10 cellular contexts compared by ENCODE assay signal in genomic region chr7:28684729-28685211, GRCh38.
A peak's percentile ranks its signal among the peaks of the same experiment; 100 is the strongest.
DNase-seq lines count a peak whose midpoint lies in the region; ATAC-seq and TF ChIP-seq lines count a peak whose summit lies in the region.
"Had no signal": no experiment of that assay in that cellular context is flagged by ENCODE, and none has a peak within 500 bp of the region (broad histone marks: within the 10 kb centered on the region; RNA-seq: fewer than 3 reads in every experiment).

No MANE protein-coding gene starts in this region.

- DNase-seq in NOMO-1 treated with DMSO at 0.1 percent for 48 hours (lab: John Stamatoyannopoulos, UW; ENCODE audit: unreplicated experiment) = peak; percentile 82
- DNase-seq in fibroblast of lung (ENCODE audit: low read depth in 2 of 2) = no peak
- no peak for DNase-seq in smooth muscle cell (lab: John Stamatoyannopoulos, UW; ENCODE audit: unreplicated experiment)
- DNase-seq in cerebellar cortex (ENCODE audit: low spot score) = no peak
- DNase-seq in colonic mucosa = no peak
- no peak for DNase-seq in COR-L47 (lab: John Stamatoyannopoulos, UW)
- DNase-seq: activated CD4-positive, alpha-beta T cell treated with anti-CD3 and anti-CD28 coated beads, Interleukin-2, amount 50 U/mL, for 48 hours; NCI-H510A treated with DMSO at 0.1 percent for 48 hours had no signal

- H3K4me2 ChIP-seq in fibroblast of lung (ENCODE audit: extremely low read depth, insufficient read depth, low read length) = no peak overlapping the region
- H3K4me2 ChIP-seq in smooth muscle cell = peak overlapping the region; percentile 95

- intact Hi-C loops in colonic mucosa (cut with DNase I) = no loop called here

- 51% methylated on average over 5 of the region's 5 CpGs for WGBS in smooth muscle cell (ENCODE audit: low lambda C conversion rate)

- H3K9me3 ChIP-seq in fibroblast of lung (ENCODE audit: control insufficient read depth, insufficient read depth, low read depth, low read length) (no peaks in the 10 kb centered on the region), smooth muscle cell (replicated peaks; ENCODE audit: low read depth) (no peaks in the 10 kb centered on the region), colonic mucosa (no peaks in the 10 kb centered on the region)

- H3K4me3 ChIP-seq in fibroblast of lung (replicated peaks in 1 of 4; ENCODE audit: control extremely low read depth in 1 of 4, insufficient read depth in 1 of 4, low read depth in 3 of 4, low read length in 4 of 4) (no peak overlapping the region), smooth muscle cell (no peak overlapping the region), colonic mucosa (no peak overlapping the region)

- no peaks in the 10 kb centered on the region for H3K79me2 ChIP-seq in fibroblast of lung (ENCODE audit: control insufficient read depth, insufficient read depth, low read length)
- H3K79me2 ChIP-seq in smooth muscle cell (ENCODE audit: low read depth) = peaks cover 5% of the 10 kb centered on the region

- peak; percentile 20 for ATAC-seq in GM21515 (IDR thresholded peaks at IDR 0.05; ENCODE audit: unreplicated experiment)
- ATAC-seq in GM19455 (IDR thresholded peaks at IDR 0.05; ENCODE audit: unreplicated experiment) = no peak

- H3K27me3 ChIP-seq in fibroblast of lung (ENCODE audit: control insufficient read depth, insufficient read depth, low read length) = no peaks in the 10 kb centered on the region
- no peaks in the 10 kb centered on the region for H3K27me3 ChIP-seq in smooth muscle cell (ENCODE audit: low read depth)
- H3K27me3 ChIP-seq in colonic mucosa = no peaks in the 10 kb centered on the region

- H3K4me1 ChIP-seq in fibroblast of lung (ENCODE audit: control insufficient read depth, extremely low read depth, insufficient read depth, low read length) = peaks cover 7% of the 10 kb centered on the region
- H3K4me1 ChIP-seq in smooth muscle cell (ENCODE audit: low read depth) = peaks cover 15% of the 10 kb centered on the region
- H3K4me1 ChIP-seq in colonic mucosa = no peaks in the 10 kb centered on the region

- H2AFZ ChIP-seq in fibroblast of lung (ENCODE audit: low read length) = no peak overlapping the region
- H2AFZ ChIP-seq in smooth muscle cell (ENCODE audit: low read depth) = no peak overlapping the region

- H3K27ac ChIP-seq in fibroblast of lung (ENCODE audit: insufficient read depth, low read length) (peak overlapping the region; percentile 95), smooth muscle cell (ENCODE audit: low read depth) (peak overlapping the region; percentile 98), colonic mucosa (no peak overlapping the region)

- H3K36me3 ChIP-seq in fibroblast of lung (ENCODE audit: control insufficient read depth, insufficient read depth, low read length) = no peaks in the 10 kb centered on the region
- H3K36me3 ChIP-seq in smooth muscle cell (ENCODE audit: low read depth) = no peaks in the 10 kb centered on the region
- no peaks in the 10 kb centered on the region for H3K36me3 ChIP-seq in colonic mucosa

- H3K9ac ChIP-seq in fibroblast of lung (ENCODE audit: insufficient read depth, low read length) (no peak overlapping the region), smooth muscle cell (ENCODE audit: low read depth) (peak overlapping the region; percentile 98), colonic mucosa (ENCODE audit: low read depth in 2 of 2, low read length in 2 of 2) (no peak overlapping the region)

- H3F3A ChIP-seq in smooth muscle cell (ENCODE audit: low read depth) = no peaks in the 10 kb centered on the region

- TF ChIP-seq CTCF in fibroblast of lung (conservative IDR thresholded peaks at IDR 0.05 in 1 of 2, IDR thresholded peaks at IDR 0.05 in 1 of 2; ENCODE audit: low read depth in 1 of 2, low read length in 2 of 2) = no peak
- TF ChIP-seq CTCF in smooth muscle cell (IDR thresholded peaks at IDR 0.05; ENCODE audit: borderline replicate concordance, insufficient read depth, poor library complexity, severe bottlenecking) = no peak
- no peak for TF ChIP-seq CTCF in colonic mucosa (IDR thresholded peaks at IDR 0.05)

- no peaks in the 10 kb centered on the region for H4K20me1 ChIP-seq in fibroblast of lung (ENCODE audit: control insufficient read depth, extremely low read depth, insufficient read depth, low read length)
- H4K20me1 ChIP-seq in smooth muscle cell (ENCODE audit: low read depth) = no peaks in the 10 kb centered on the region
